Comparison of ENCODE assay signal across 14 cellular contexts in genomic region chr16:29158031-29158430, GRCh38.
DNase-seq lines count a peak whose midpoint lies in the region; ATAC-seq, FAIRE-seq and TF ChIP-seq lines count a peak whose summit lies in the region.
"Had no signal": no experiment of that assay in that cellular context is flagged by ENCODE, and none has a peak within 500 bp of the region (broad histone marks: within the 10 kb centered on the region; RNA-seq: fewer than 3 reads in every experiment).

No MANE protein-coding gene starts in this region.

- H3K9me1 ChIP-seq in endothelial cell of umbilical vein (replicated peaks; ENCODE audit: control insufficient read depth, extremely low read depth, insufficient read depth, low read length), result no peaks in the 10 kb centered on the region

- no peaks in the 10 kb centered on the region for H3K27me3 ChIP-seq in endothelial cell of umbilical vein (ENCODE audit: control insufficient read depth in 2 of 2, insufficient read depth in 2 of 2, low read length in 2 of 2)
- H3K27me3 ChIP-seq in neutrophil, result no peaks in the 10 kb centered on the region
- no peaks in the 10 kb centered on the region for H3K27me3 ChIP-seq in vagina
- no peaks in the 10 kb centered on the region for H3K27me3 ChIP-seq in Peyer's patch

- CTCF ChIA-PET in endothelial cell of umbilical vein (lab: Charles Lee), result no interaction called here

- H3K36me3 ChIP-seq in endothelial cell of umbilical vein (ENCODE audit: control insufficient read depth in 2 of 2, extremely low read depth in 1 of 2, insufficient read depth in 2 of 2, low read length in 2 of 2), result no peaks in the 10 kb centered on the region
- H3K36me3 ChIP-seq in neutrophil, result peaks cover 11% of the 10 kb centered on the region
- H3K36me3 ChIP-seq in vagina, result no peaks in the 10 kb centered on the region
- H3K36me3 ChIP-seq in Peyer's patch, result no peaks in the 10 kb centered on the region

- peak overlapping the region; percentile 96 for H3K27ac ChIP-seq in endothelial cell of umbilical vein (ENCODE audit: insufficient read depth, low read depth, low read length)
- peak overlapping the region; percentile 100 for H3K27ac ChIP-seq in neutrophil
- peak overlapping the region; percentile 84 for H3K27ac ChIP-seq in vagina
- H3K27ac ChIP-seq in Peyer's patch, result peak overlapping the region in 2 of 4 donors; percentile 71 to 79

- ATAC-seq in Right ventricle myocardium superior (ENCODE audit: poor library complexity) (peak; percentile 6), left cardiac atrium (no peak), GM18505 (IDR thresholded peaks at IDR 0.05; ENCODE audit: unreplicated experiment) (no peak)

- no peak overlapping the region for H3K4me2 ChIP-seq in endothelial cell of umbilical vein (ENCODE audit: insufficient read depth, low read length)

- BruUV-seq in endothelial cell of umbilical vein (replicated peaks; lab: Mats Ljungman, UMichigan), result no TSS peak

- no peak for FAIRE-seq in endothelial cell of umbilical vein (lab: Jason Lieb, UNC)

- H3K79me2 ChIP-seq in endothelial cell of umbilical vein (ENCODE audit: control insufficient read depth, insufficient read depth, low read length), result no peaks in the 10 kb centered on the region

- H3K4me3 ChIP-seq in endothelial cell of umbilical vein (replicated peaks in 1 of 3; ENCODE audit: insufficient read depth in 1 of 3, low read depth in 1 of 3, low read length in 3 of 3), result no peak overlapping the region
- H3K4me3 ChIP-seq in neutrophil (ENCODE audit: low read depth in 1 of 2, low read length in 1 of 2), result peak overlapping the region; percentile 67 to 69
- H3K4me3 ChIP-seq in vagina, result no peak overlapping the region
- H3K4me3 ChIP-seq in Peyer's patch, result no peak overlapping the region

- intact Hi-C loops in Right ventricle myocardium superior (cut with DNase I) (no loop called here), left cardiac atrium (cut with DNase I) (no loop called here), endothelial cell of umbilical vein (cut with micrococcal nuclease) (no loop called here), vagina (cut with DNase I) (no loop called here)

- dilution Hi-C loops in endothelial cell of umbilical vein (cut with MboI; ENCODE audit: extremely low pct_ligation_motif_present, low sequenced_read_pairs), result no loop called here

- H4K20me1 ChIP-seq in endothelial cell of umbilical vein (replicated peaks; ENCODE audit: control insufficient read depth, extremely low read depth, insufficient read depth, low read length), result no peaks in the 10 kb centered on the region

- H3K9me3 ChIP-seq in endothelial cell of umbilical vein (replicated peaks; ENCODE audit: control insufficient read depth, insufficient read depth, low read length) (no peaks in the 10 kb centered on the region), neutrophil (no peaks in the 10 kb centered on the region), vagina (no peaks in the 10 kb centered on the region), Peyer's patch (no peaks in the 10 kb centered on the region)

- DNase-seq in Right ventricle myocardium superior (peak; percentile 41), left cardiac atrium (no peak), endothelial cell of umbilical vein (ENCODE audit: low read depth, low spot score) (no peak), vagina (ENCODE audit: extremely low spot score in 2 of 2) (no peak), NCI-H2029 (lab: John Stamatoyannopoulos, UW) (no peak), Peyer's patch (no peak)
- DNase-seq: activated CD4-positive, alpha-beta T cell treated with anti-CD3 and anti-CD28 coated beads for 4 hours; caudate nucleus; KBM-7; NCI-H2029 treated with DMSO at 0.1 percent for 48 hours; stimulated activated CD4-positive, alpha-beta T cell treated with anti-CD3 and anti-CD28 coated beads, Interleukin-12 subunit alpha, Interleukin-12 subunit beta, amount 100 ng/mL, for 4 hours; SW 1271 had no signal

- no peak overlapping the region for H3K9ac ChIP-seq in endothelial cell of umbilical vein (replicated peaks; ENCODE audit: extremely low read depth, insufficient read depth, low read length)

- POLR2A ChIA-PET in endothelial cell of umbilical vein (lab: Charles Lee), result no interaction called here

- H3K4me1 ChIP-seq in endothelial cell of umbilical vein (ENCODE audit: control insufficient read depth, extremely low read depth, insufficient read depth, low read length), result peaks cover 17% of the 10 kb centered on the region
- peaks cover 36 to 38% of the 10 kb centered on the region in 2 experiments for H3K4me1 ChIP-seq in neutrophil (ENCODE audit: control insufficient read depth in 1 of 2, insufficient read depth in 1 of 2, low read depth in 1 of 2, low read length in 1 of 2)
- H3K4me1 ChIP-seq in vagina, result peaks cover 25% of the 10 kb centered on the region
- no peaks in the 10 kb centered on the region for H3K4me1 ChIP-seq in Peyer's patch

- H2AFZ ChIP-seq in endothelial cell of umbilical vein (ENCODE audit: low read depth, low read length), result no peak overlapping the region

- TF ChIP-seq CTCF in endothelial cell of umbilical vein (IDR thresholded peaks at IDR 0.05; ENCODE audit: extremely low read depth in 1 of 2, insufficient read depth in 1 of 2, low read depth in 1 of 2, low read length in 2 of 2) (no peak), neutrophil (IDR thresholded peaks at IDR 0.05) (no peak), vagina (IDR thresholded peaks at IDR 0.05) (no peak), Peyer's patch (IDR thresholded peaks at IDR 0.05) (no peak)

- no peak for TF ChIP-seq POLR2A in endothelial cell of umbilical vein (IDR thresholded peaks at IDR 0.05; ENCODE audit: low read depth, low read length)
- TF ChIP-seq POLR2A in vagina (IDR thresholded peaks at IDR 0.05), result no peak
- no peak for TF ChIP-seq POLR2A in Peyer's patch (IDR thresholded peaks at IDR 0.05)
- no peak for TF ChIP-seq POLR2A in GM18505 (IDR thresholded peaks at IDR 0.05; ENCODE audit: borderline replicate concordance, extremely low read depth, insufficient read depth, insufficient read length)

TF ChIP-seq in endothelial cell of umbilical vein, 7 proteins besides CTCF, POLR2A, EP300 and RAD21:
- no peak for TF ChIP-seq FOS (IDR thresholded peaks at IDR 0.05; ENCODE audit: borderline replicate concordance, insufficient read depth, low read length)
- no peak for TF ChIP-seq GATA2 (IDR thresholded peaks at IDR 0.05; ENCODE audit: insufficient read depth, insufficient read length, low read depth, low read length)
- no peak for TF ChIP-seq MYC (IDR thresholded peaks at IDR 0.05; ENCODE audit: low read depth, low read length)
- TF ChIP-seq POLR2AphosphoS5 (IDR thresholded peaks at IDR 0.05; ENCODE audit: insufficient read depth, low read depth, low read length), result no peak
- TF ChIP-seq JUN (IDR thresholded peaks at IDR 0.05; ENCODE audit: borderline replicate concordance, insufficient read depth, insufficient read length, low read depth), result no peak
- TF ChIP-seq MAX (IDR thresholded peaks at IDR 0.05; ENCODE audit: insufficient read depth, insufficient read length), result no peak
- TF ChIP-seq EZH2 (IDR thresholded peaks at IDR 0.05; ENCODE audit: borderline replicate concordance, low read depth, low read length, severe bottlenecking), result no peak
TF ChIP-seq in endothelial cell of umbilical vein: peak in this region for 0.

Comparison
In these comparisons a context has a peak if more than half of its experiments do, and no peak if none do; other contexts are left out.
1. H3K4me3 ChIP-seq: peak in neutrophil (2 of 2); none in endothelial cell of umbilical vein (0 of 3), vagina (0 of 2) and Peyer's patch (0 of 4).